2 cellular contexts compared by ENCODE assay signal in the genomic region with DNA sequence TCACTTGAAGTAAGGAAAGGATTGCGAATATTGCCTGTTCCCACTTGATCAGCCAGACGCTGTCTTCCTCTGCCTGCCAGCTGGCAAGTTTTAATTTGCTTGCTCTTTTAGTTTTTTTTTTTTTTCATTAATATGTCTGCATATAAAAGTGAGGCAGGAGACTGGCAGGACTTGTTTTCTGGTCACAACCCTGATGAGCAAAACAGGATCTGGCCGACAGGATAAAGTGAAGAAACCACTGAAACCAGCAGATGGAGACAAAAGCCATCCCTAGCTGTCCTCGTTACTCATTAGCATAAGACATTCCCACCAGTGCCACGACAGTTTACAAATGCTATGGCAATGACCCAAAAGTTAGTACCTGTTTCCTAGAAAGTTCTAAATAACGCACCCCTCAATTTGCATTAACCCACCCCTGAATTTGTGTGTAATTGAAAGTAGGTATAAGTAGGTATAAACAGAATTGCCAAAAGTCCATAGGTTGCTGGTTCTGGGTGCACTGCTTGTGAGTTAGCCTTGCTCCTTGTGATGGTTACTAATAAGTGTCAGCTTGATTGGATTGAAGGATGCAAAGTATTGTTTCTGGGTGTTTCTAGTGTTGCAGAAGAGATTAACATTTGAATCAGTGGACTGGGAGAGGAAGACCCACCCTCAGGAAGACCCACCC.
TF ChIP-seq lines count a peak whose summit lies in the region.

No MANE protein-coding gene starts in this region.

TF ChIP-seq in GM23338, 12 proteins besides CTCF, POLR2A, EP300 and RAD21 (continued from another document):
- TF ChIP-seq NANOG (IDR thresholded peaks at IDR 0.05; ENCODE audit: borderline replicate concordance) (no peak), EZH2phosphoT487 (IDR thresholded peaks at IDR 0.05; ENCODE audit: unreplicated experiment) (no peak), ZNF331 (CRISPR knock-in tag; IDR thresholded peaks at IDR 0.05; ENCODE audit: low read depth) (no peak), EZH2 (IDR thresholded peaks at IDR 0.05; ENCODE audit: low read depth, unreplicated experiment) (no peak)

TF ChIP-seq in H1, 55 proteins besides CTCF, POLR2A, EP300 and RAD21 (continued from another document):
- TF ChIP-seq CHD2 (IDR thresholded peaks at IDR 0.05; ENCODE audit: low read length) (no peak), TCF12 (IDR thresholded peaks at IDR 0.05; ENCODE audit: low read depth, low read length) (no peak)
